In genomic region chr20:407953-408842, GRCh38 we compare ENCODE assay signal across 1 cellular context.
TF ChIP-seq lines count a peak whose summit lies in the region.

RBCK1 (plus strand) TSS chr20:408299; CDS start chr20:408758, 459 bp downstream.

TF ChIP-seq in HepG2, 621 proteins besides CTCF, POLR2A, EP300 and RAD21 (continued from another document):
- TF ChIP-seq FOXA1 (IDR thresholded peaks at IDR 0.05) (no peak), FOXA1 (CRISPR knock-in tag; IDR thresholded peaks at IDR 0.05) (no peak), ZFP36 (IDR thresholded peaks at IDR 0.05; ENCODE audit: borderline replicate concordance, low read depth, low read length, partially characterized antibody) (no peak), ZBTB3 (CRISPR knock-in tag; IDR thresholded peaks at IDR 0.05; ENCODE audit: borderline replicate concordance, low read depth) (no peak; the same call in 1 of the 2 replicates), CREM (IDR thresholded peaks at IDR 0.05) (peak; percentile 27; the same call in 1 of the 2 replicates), CREM (CRISPR knock-in tag; IDR thresholded peaks at IDR 0.05) (no peak), MNT (IDR thresholded peaks at IDR 0.05) (no peak), CEBPZ (IDR thresholded peaks at IDR 0.05; ENCODE audit: low read length) (no peak), SAFB2 (CRISPR knock-in tag; IDR thresholded peaks at IDR 0.05; ENCODE audit: borderline replicate concordance, low read depth) (peak; percentile 79; the same call in 1 of the 2 replicates), NCOA2 (CRISPR knock-in tag; IDR thresholded peaks at IDR 0.05) (no peak), GZF1 (CRISPR knock-in tag; IDR thresholded peaks at IDR 0.05) (no peak; the same call in 1 of the 2 replicates), HINFP (CRISPR knock-in tag; IDR thresholded peaks at IDR 0.05; ENCODE audit: low read depth) (peak; percentile 34; the same call in 1 of the 2 replicates), NR1H2 (CRISPR knock-in tag; IDR thresholded peaks at IDR 0.05; ENCODE audit: borderline replicate concordance, low read depth) (no peak), ZNF512B (CRISPR knock-in tag; IDR thresholded peaks at IDR 0.05; ENCODE audit: borderline replicate concordance) (0 out of 2 replicates have a peak, but pooled peaks have one; percentile 4), ZNF20 (CRISPR knock-in tag; IDR thresholded peaks at IDR 0.05) (peak; percentile 85; the same call in 1 of the 2 replicates), ZNF343 (CRISPR knock-in tag; IDR thresholded peaks at IDR 0.05) (0 out of 2 replicates have a peak, but pooled peaks have one; percentile 4), ZNF724P (CRISPR knock-in tag; IDR thresholded peaks at IDR 0.05; ENCODE audit: borderline replicate concordance) (peak; percentile 90), ZFY (CRISPR knock-in tag; IDR thresholded peaks at IDR 0.05) (peak; percentile 79), CENPX (CRISPR knock-in tag; IDR thresholded peaks at IDR 0.05) (no peak), KDM2A (CRISPR knock-in tag; IDR thresholded peaks at IDR 0.05; ENCODE audit: borderline replicate concordance, low read depth) (peak; percentile 82), NR3C1 (CRISPR knock-in tag; IDR thresholded peaks at IDR 0.05) (no peak; the same call in 1 of the 2 replicates), DNMT1 (CRISPR knock-in tag; IDR thresholded peaks at IDR 0.05) (no peak; the same call in 1 of the 2 replicates), NFATC3 (CRISPR knock-in tag; IDR thresholded peaks at IDR 0.05) (peak; percentile 96; the same call in 1 of the 2 replicates), POLR2G (IDR thresholded peaks at IDR 0.05; ENCODE audit: low read depth, low read length) (peak; percentile 65), ELF3 (CRISPR knock-in tag; IDR thresholded peaks at IDR 0.05) (peak; percentile 21; the same call in 1 of the 2 replicates)
